In genomic region chr18:59740131-59740530, GRCh38 we compare ENCODE assay signal across 23 cellular contexts. TPM values are rescaled to one million over a fixed set of nuclear protein-coding genes. Genes with fewer than 3 reads are reported as not detected.
"Had no signal": no experiment of that assay in that cellular context is flagged by ENCODE, and none has a peak within 500 bp of the region (broad histone marks: within the 10 kb centered on the region; RNA-seq: fewer than 3 reads in every experiment).

No MANE protein-coding gene starts in this region.

- H3K36me3 ChIP-seq: esophagus muscularis mucosa, gastroesophageal sphincter, heart right ventricle, left lung, lower lobe of right lung had no signal

- H3K4me3 ChIP-seq: coronary artery, dorsolateral prefrontal cortex, esophagus muscularis mucosa, gastroesophageal sphincter, heart right ventricle, left lung, lower lobe of right lung, mucosa of descending colon had no signal

- ATAC-seq: foreskin keratinocyte, gastroesophageal sphincter, heart right ventricle, left cardiac atrium, left lung, left ventricle myocardium superior, lower lobe of right lung, mucosa of descending colon had no signal

- H3K4me3 Mint-ChIP-seq: mesothelial cell of epicardium, naive B cell had no signal

- H3K4me1 Mint-ChIP-seq: naive B cell had no signal

- FAIRE-seq: endothelial cell of umbilical vein, frontal cortex, islet of Langerhans, keratinocyte had no signal

- H3K9me3 ChIP-seq: lower lobe of right lung, mucosa of descending colon had no signal

- H3K27ac Mint-ChIP-seq: mesothelial cell of epicardium, naive B cell had no signal

- H3K27ac ChIP-seq: coronary artery, dorsolateral prefrontal cortex, esophagus muscularis mucosa, foreskin keratinocyte, gastroesophageal sphincter, heart right ventricle, left lung, lower lobe of right lung had no signal

- H3K27me3 ChIP-seq: esophagus muscularis mucosa, foreskin keratinocyte, gastroesophageal sphincter, heart right ventricle, left lung had no signal

- DNase-seq: dermis blood vessel endothelial cell; dorsolateral prefrontal cortex; effector CD4-positive, alpha-beta T cell; effector memory CD4-positive, alpha-beta T cell; foreskin keratinocyte; head of caudate nucleus; heart right ventricle; hippocampal formation; left cardiac atrium; left lung; left ventricle myocardium superior; lower lobe of right lung; mesenchymal stem cell; mucosa of descending colon; naive B cell had no signal

- H3K36me3 Mint-ChIP-seq: mesothelial cell of epicardium had no signal

- H3K4me1 ChIP-seq: esophagus muscularis mucosa, gastroesophageal sphincter had no signal

RNA-seq across cellular contexts. Expression of gene CCBE1, which starts 42.9 kb away (rescaled TPM):
- total RNA-seq: endothelial cell of umbilical vein had no signal
